ENCODE assay signal across 8 cellular contexts in genomic region chr11:57800444-57801184, GRCh38. TPM values are rescaled to one million over a fixed set of nuclear protein-coding genes. Genes with fewer than 3 reads are reported as not detected.
A peak's percentile ranks its signal among the peaks of the same experiment; 100 is the strongest.
DNase-seq lines count a peak whose midpoint lies in the region; ATAC-seq, FAIRE-seq and TF ChIP-seq lines count a peak whose summit lies in the region.

No MANE protein-coding gene starts in this region.

- H3K4me3 ChIP-seq in AG09309 (ENCODE audit: control insufficient read depth, low read depth, low read length) = no peak overlapping the region
- peak overlapping the region in 8 of 59 donors; percentile 1 to 30 (median 13) for H3K4me3 ChIP-seq in dorsolateral prefrontal cortex
- H3K4me3 ChIP-seq in lung = no peak overlapping the region
- H3K4me3 ChIP-seq in thyroid gland (replicated peaks in 1 of 3) = no peak overlapping the region

- peak; percentile 86 for FAIRE-seq in GM12891 (lab: Jason Lieb, UNC)

- H3K27ac ChIP-seq in dorsolateral prefrontal cortex (peak overlapping the region in 58 of 59 donors; percentile 3 to 91 (median 78)), lung (ENCODE audit: low read depth in 1 of 2, low read length in 1 of 2) (peak overlapping the region; percentile 7 to 79), thyroid gland (peak overlapping the region; percentile 72 to 84 (median 80))

- TF ChIP-seq CTCF in AG09309 (IDR thresholded peaks at IDR 0.05; ENCODE audit: control insufficient read depth, insufficient read depth, low read depth, low read length, missing control alignments) = peak; percentile 71
- TF ChIP-seq CTCF in dorsolateral prefrontal cortex (IDR thresholded peaks at IDR 0.05 in 54 of 56, conservative IDR thresholded peaks at IDR 0.05 in 2 of 56; ENCODE audit: low read depth in 1 of 56, partially characterized antibody in 56 of 56) = peak; percentile 81 to 99 (median 94)
- TF ChIP-seq CTCF in lung (IDR thresholded peaks at IDR 0.05; ENCODE audit: control extremely low read depth, extremely low read depth) = peak; percentile 80
- peak; percentile 78 to 99 (median 88) for TF ChIP-seq CTCF in thyroid gland (IDR thresholded peaks at IDR 0.05)

- ATAC-seq in HG02678 (IDR thresholded peaks at IDR 0.05; ENCODE audit: unreplicated experiment) (peak; percentile 84), lung (ENCODE audit: insufficient read depth, low FRiP score) (peak; percentile 58)

- DNase-seq in AG09309 (ENCODE audit: low read depth) (no peak), GM12891 (ENCODE audit: insufficient read length, low spot score) (peak; percentile 30), NCI-H1092 (lab: John Stamatoyannopoulos, UW) (peak; percentile 79), SK-N-DZ (ENCODE audit: low spot score) (peak; percentile 71), dorsolateral prefrontal cortex (no peak), lung (ENCODE audit: low spot score) (no peak), thyroid gland (no peak)

- no peaks in the 10 kb centered on the region for H3K27me3 ChIP-seq in dorsolateral prefrontal cortex
- H3K27me3 ChIP-seq in lung (ENCODE audit: control insufficient read depth, insufficient read depth) = no peaks in the 10 kb centered on the region
- no peaks in the 10 kb centered on the region for H3K27me3 ChIP-seq in thyroid gland

- 45 to 60% methylated on average over 4 of the region's 4 CpGs for WGBS in lung, 2 donors
- 50 to 56% methylated on average over 4 of the region's 4 CpGs for WGBS in thyroid gland, 2 donors

- H3K9me3 ChIP-seq in lung (ENCODE audit: control insufficient read depth in 2 of 2, insufficient read depth in 1 of 2, low read length in 1 of 2) (no peaks in the 10 kb centered on the region), thyroid gland (no peaks in the 10 kb centered on the region)

- intact Hi-C loops in dorsolateral prefrontal cortex (cut with DNase I) = loop anchor here (2.0 to 10.0 kb wide), 9 partner anchors 22 to 714 kb away; partner anchors contain the start of genes BTBD18 (in 1 of the 2), CTNND1 (in 1 of the 2), MED19 (in 1 of the 2) and TMX2 (in 1 of the 2)
- intact Hi-C loops in thyroid gland (cut with DNase I) = loop anchor here (5.0 kb wide), 1 partner anchor 48 kb away; the partner anchor contains the start of gene BTBD18

- TF ChIP-seq POLR2A in GM12891 (IDR thresholded peaks at IDR 0.05; ENCODE audit: low read depth, low read length) (no peak), thyroid gland (IDR thresholded peaks at IDR 0.05) (no peak)

- peaks cover 24 to 36% of the 10 kb centered on the region in 2 donors for H3K36me3 ChIP-seq in lung (ENCODE audit: control insufficient read depth in 2 of 2, insufficient read depth in 2 of 2, low read length in 2 of 2)
- peaks cover 57 to 64% of the 10 kb centered on the region in 2 donors for H3K36me3 ChIP-seq in thyroid gland

- H3K4me1 ChIP-seq in lung (ENCODE audit: control insufficient read depth in 2 of 2, insufficient read depth in 2 of 2, low read length in 2 of 2) (peaks cover 12% of the 10 kb centered on the region in 2 donors), thyroid gland (peaks cover 26 to 28% of the 10 kb centered on the region in 2 donors)

TF ChIP-seq in GM12891, 5 proteins besides CTCF, POLR2A, EP300 and RAD21:
- TF ChIP-seq POLR2AphosphoS5 (IDR thresholded peaks at IDR 0.05; ENCODE audit: low read depth, low read length) (no peak), SPI1 (IDR thresholded peaks at IDR 0.05; ENCODE audit: low read depth, low read length) (0 out of 2 replicates have a peak, but pooled peaks have one; percentile 5)

RNA-seq across cellular contexts. Expression of gene CTNND1, which starts 39.0 kb away (rescaled TPM):
- polyA plus RNA-seq in GM12891 (2012; ENCODE audit: low read depth, missing spikeins) = 17.9 TPM
- 35.1 and 43.0 TPM in 2 replicates for polyA plus RNA-seq in SK-N-DZ (2014; cell fraction: cytosol; rRNA removed)
- 25.9 and 44.1 TPM in 2 replicates for polyA plus RNA-seq in SK-N-DZ (2014; cell fraction: nucleus; rRNA removed)
- 100 to 1,000 TPM in 112 of 120 experiments, 10 to 100 TPM in 8; 92.0 to 159 (median 119) TPM for total RNA-seq in dorsolateral prefrontal cortex
- total RNA-seq in lung = 100 to 1,000 TPM; 197 to 423 TPM
- 10 to 100 TPM; 36.5 to 59.9 TPM for polyA plus RNA-seq in lung
- total RNA-seq in thyroid gland = 100 to 1,000 TPM; 178 to 238 (median 202) TPM

RNA-seq across cellular contexts. Expression of gene BTBD18, which starts 49.0 kb away (rescaled TPM):
- 0.08 TPM for polyA plus RNA-seq in GM12891 (2012; ENCODE audit: low read depth, missing spikeins)
- polyA plus RNA-seq in SK-N-DZ (2014; cell fraction: cytosol; rRNA removed) = not detected in 2 replicates
- polyA plus RNA-seq in SK-N-DZ (2014; cell fraction: nucleus; rRNA removed) = not detected in 2 replicates
- total RNA-seq in dorsolateral prefrontal cortex (not detected), lung (not detected), thyroid gland (not detected)
- not detected for polyA plus RNA-seq in lung

RNA-seq across cellular contexts. Expression of gene SELENOH, which starts 59.3 kb away (rescaled TPM):
- 246 TPM for polyA plus RNA-seq in GM12891 (2012; ENCODE audit: low read depth, missing spikeins)
- 259 and 338 TPM in 2 replicates for polyA plus RNA-seq in SK-N-DZ (2014; cell fraction: cytosol; rRNA removed)
- polyA plus RNA-seq in SK-N-DZ (2014; cell fraction: nucleus; rRNA removed) = 206 and 247 TPM in 2 replicates
- total RNA-seq in dorsolateral prefrontal cortex (100 to 1,000 TPM in 43 of 120 experiments, 10 to 100 TPM in 77; 48.0 to 151 (median 93.6) TPM), lung (100 to 1,000 TPM in 1 of 2 donors, 10 to 100 TPM in 1; 77.3 to 123 TPM), thyroid gland (100 to 1,000 TPM; 130 to 271 (median 169) TPM)
- 100 to 1,000 TPM; 155 TPM for polyA plus RNA-seq in lung

Comparison
In these comparisons a context has a peak if more than half of its experiments do, and no peak if none do; other contexts are left out.
1. DNase-seq: peak in GM12891 (single experiment), NCI-H1092 (single experiment) and SK-N-DZ (single experiment); none in AG09309 (single experiment), dorsolateral prefrontal cortex (0 of 10), lung (single experiment) and thyroid gland (0 of 2).
2. Peak in every context shown above with its lines, with median percentiles within 50 percentile points of each other: CTCF ChIP-seq and H3K27ac ChIP-seq.